In the genomic region with DNA sequence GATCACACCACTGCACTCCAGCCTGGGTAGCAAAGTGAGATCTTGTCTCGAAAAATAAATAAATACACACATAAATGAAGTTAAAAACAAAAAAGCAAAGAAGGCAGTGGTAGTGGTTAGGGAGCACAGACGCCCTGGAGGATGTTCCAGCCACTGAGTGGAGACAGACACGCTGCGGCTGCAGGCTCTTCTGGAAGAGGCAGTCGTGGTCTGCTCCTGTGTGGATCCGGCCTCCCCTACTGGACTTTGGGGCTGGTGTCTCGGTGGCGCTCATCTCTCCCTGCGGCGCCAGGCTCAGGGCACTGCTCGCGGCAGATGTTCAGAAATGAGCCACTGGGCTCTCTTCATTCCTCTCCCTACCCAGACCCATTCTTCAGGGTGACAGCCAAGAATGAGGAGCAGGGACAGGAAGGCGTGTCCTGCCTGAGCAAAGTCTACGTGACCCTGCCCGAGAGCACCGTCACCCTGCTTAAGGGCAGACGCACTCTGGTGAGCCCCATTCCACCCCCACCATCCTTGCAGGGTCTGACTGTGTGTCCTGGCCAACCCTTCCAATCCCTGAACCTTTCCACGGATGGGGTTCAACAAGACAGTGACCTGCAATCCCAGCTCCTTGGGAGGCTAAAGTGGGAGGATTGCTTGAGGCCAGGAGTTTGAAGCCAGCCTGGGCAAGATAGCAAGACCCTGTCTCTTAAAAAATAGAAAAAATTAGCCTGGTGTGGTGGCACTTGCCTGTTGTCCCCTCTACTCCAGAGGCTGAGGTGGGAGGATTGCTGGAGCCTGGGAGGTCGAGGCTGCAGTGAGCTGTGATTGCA, we compare ENCODE assay signal across 2 cellular contexts.
TF ChIP-seq lines count a peak whose summit lies in the region.

No MANE protein-coding gene starts in this region.

TF ChIP-seq in HEK293, 187 proteins besides CTCF, POLR2A, EP300 and RAD21:
- 0 out of 2 replicates have a peak, but pooled peaks have one; percentile 65 for TF ChIP-seq ZNF121 (tag by site-specific recombination; IDR thresholded peaks at IDR 0.05)
- no peak for TF ChIP-seq ZSCAN16 (tag by site-specific recombination; IDR thresholded peaks at IDR 0.05)
TF ChIP-seq in HEK293: peak in this region for 1.

TF ChIP-seq in H1, 55 proteins besides CTCF, POLR2A, EP300 and RAD21:
- TF ChIP-seq SP1 (IDR thresholded peaks at IDR 0.05; ENCODE audit: low read depth, low read length) (no peak), TBP (IDR thresholded peaks at IDR 0.05; ENCODE audit: low read depth, low read length) (no peak), SIX5 (IDR thresholded peaks at IDR 0.05; ENCODE audit: low read depth, low read length) (no peak), MAFK (IDR thresholded peaks at IDR 0.05; ENCODE audit: low read depth, low read length) (no peak), TAF7 (optimal IDR thresholded peaks at IDR 0.05; ENCODE audit: borderline replicate concordance, low read depth, low read length) (no peak), HDAC6 (IDR thresholded peaks at IDR 0.05; ENCODE audit: low read depth, low read length) (no peak)
- TF ChIP-seq, protein P1, sequence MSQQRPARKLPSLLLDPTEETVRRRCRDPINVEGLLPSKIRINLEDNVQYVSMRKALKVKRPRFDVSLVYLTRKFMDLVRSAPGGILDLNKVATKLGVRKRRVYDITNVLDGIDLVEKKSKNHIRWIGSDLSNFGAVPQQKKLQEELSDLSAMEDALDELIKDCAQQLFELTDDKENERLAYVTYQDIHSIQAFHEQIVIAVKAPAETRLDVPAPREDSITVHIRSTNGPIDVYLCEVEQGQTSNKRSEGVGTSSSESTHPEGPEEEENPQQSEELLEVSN (IDR thresholded peaks at IDR 0.05): no peak
- TF ChIP-seq, protein P2, sequence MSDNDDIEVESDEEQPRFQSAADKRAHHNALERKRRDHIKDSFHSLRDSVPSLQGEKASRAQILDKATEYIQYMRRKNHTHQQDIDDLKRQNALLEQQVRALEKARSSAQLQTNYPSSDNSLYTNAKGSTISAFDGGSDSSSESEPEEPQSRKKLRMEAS (IDR thresholded peaks at IDR 0.05): no peak
